Comparison of ENCODE assay signal across 9 cellular contexts in genomic region chr5:149857499-149857898, GRCh38.
DNase-seq lines count a peak whose midpoint lies in the region; ATAC-seq lines count a peak whose summit lies in the region.
"Had no signal": no experiment of that assay in that cellular context is flagged by ENCODE, and none has a peak within 500 bp of the region (broad histone marks: within the 10 kb centered on the region; RNA-seq: fewer than 3 reads in every experiment).

No MANE protein-coding gene starts in this region.

- peak; percentile 74 for DNase-seq in H4 (ENCODE audit: low spot score)
- DNase-seq in SW480 (ENCODE audit: low spot score), result peak; percentile 39
- DNase-seq in globus pallidus (ENCODE audit: low spot score), result peak; percentile 20
- DNase-seq in skeletal muscle cell (ENCODE audit: low read depth), result peak; percentile 82
- DNase-seq in amniotic stem cell (lab: John Stamatoyannopoulos, UW), result no peak
- no peak for DNase-seq in NCI-H2107 treated with DMSO at 0.1 percent for 48 hours (lab: John Stamatoyannopoulos, UW; ENCODE audit: unreplicated experiment)
- no peak for DNase-seq in activated T-cell treated with anti-CD3 and anti-CD28 coated beads, Interleukin-2, amount 50 U/mL, for 48 hours
- DNase-seq: effector memory CD4-positive, alpha-beta T cell had no signal

- no peak overlapping the region for H3K4me3 ChIP-seq in skeletal muscle cell (ENCODE audit: low read depth, low read length)

- ATAC-seq in GM21717 (IDR thresholded peaks at IDR 0.05; ENCODE audit: unreplicated experiment), result no peak

Comparison
In these comparisons a context has a peak if more than half of its experiments do, and no peak if none do; other contexts are left out.
1. DNase-seq: peak in H4 (single experiment), SW480 (single experiment), globus pallidus (single experiment) and skeletal muscle cell (single experiment); none in amniotic stem cell (single experiment), NCI-H2107 treated with DMSO at 0.1 percent for 48 hours (single experiment) and activated T-cell treated with anti-CD3 and anti-CD28 coated beads, Interleukin-2, amount 50 U/mL, for 48 hours (0 of 2).